In the genomic region with DNA sequence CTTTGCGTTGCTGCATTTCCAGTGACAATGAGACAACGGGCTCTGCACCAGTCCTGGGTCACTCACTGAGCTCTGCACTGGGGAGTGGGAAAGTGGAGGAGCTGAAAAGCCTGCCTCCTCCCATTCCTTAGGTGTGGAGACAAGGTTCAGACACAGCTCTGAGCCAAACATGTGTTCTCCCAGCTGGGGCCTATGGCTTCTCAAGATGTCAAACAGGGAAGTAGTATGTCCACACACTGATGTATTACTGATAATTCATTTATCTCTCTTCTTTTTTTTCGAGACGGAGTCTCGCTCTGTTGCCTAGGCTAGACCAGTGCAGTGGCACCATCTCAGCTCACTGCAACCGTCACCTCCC, we compare ENCODE assay signal across 9 cellular contexts.
"Had no signal": no experiment of that assay in that cellular context is flagged by ENCODE, and none has a peak within 500 bp of the region (broad histone marks: within the 10 kb centered on the region; RNA-seq: fewer than 3 reads in every experiment).

No MANE protein-coding gene starts in this region.

- H3K9ac ChIP-seq: GM23248 had no signal

- H3K9me3 ChIP-seq: HAP-1 had no signal

- H3K36me3 ChIP-seq: HAP-1 had no signal

- H3K4me3 ChIP-seq: GM23248, HAP-1 had no signal

- DNase-seq: GOT3, H7, HFFc6, KBM-7 had no signal

- H3K27ac ChIP-seq: GM23248, HL-60 had no signal

- H3K4me1 ChIP-seq: HAP-1 had no signal

- H2AFZ ChIP-seq: GM23248 had no signal

- ATAC-seq: HCT116, HepG2 had no signal
